8 cellular contexts compared by ENCODE assay signal in genomic region chr4:44678094-44679023, GRCh38.
DNase-seq lines count a peak whose midpoint lies in the region; ATAC-seq, FAIRE-seq and TF ChIP-seq lines count a peak whose summit lies in the region.

Gene GUF1 (plus strand): TSS chr4:44678420. CDS start chr4:44678623, 203 bp downstream.

- FAIRE-seq in islet of Langerhans (lab: Jason Lieb, UNC): peak; percentile 69

- peak; percentile 97 for ATAC-seq in GM19035 (IDR thresholded peaks at IDR 0.05; ENCODE audit: unreplicated experiment)
- ATAC-seq in HG03354 (IDR thresholded peaks at IDR 0.05; ENCODE audit: poor library complexity, severe bottlenecking, unreplicated experiment): peak; percentile 97
- peak; percentile 92 to 94 for ATAC-seq in activated CD4-positive, CD25-positive, alpha-beta regulatory T cell treated with anti-CD3 and anti-CD28 coated beads, Interleukin-2, amount 50 U/mL, for 24 hours

- DNase-seq in AG09319 (ENCODE audit: extremely low read depth, low read depth) (peak; percentile 49), NCI-H446 treated with DMSO at 0.1 percent for 48 hours (lab: John Stamatoyannopoulos, UW) (peak; percentile 87), cerebellar cortex (ENCODE audit: low spot score) (peak; percentile 94)
- peak; percentile 83 for DNase-seq in stimulated activated CD4-positive, alpha-beta T cell treated with anti-CD3 and anti-CD28 coated beads, Interleukin-12 subunit alpha, Interleukin-12 subunit beta, amount 100 ng/mL, for 4 hours

- no peak; the same call in 1 of the 2 replicates for TF ChIP-seq CTCF in AG09319 (IDR thresholded peaks at IDR 0.05; ENCODE audit: low read depth, low read length)

Comparison
In these comparisons a context has a peak if more than half of its experiments do, and no peak if none do; other contexts are left out.
1. Peak in every context shown above with its lines: DNase-seq and ATAC-seq.